ENCODE assay signal across 19 cellular contexts in genomic region chr10:77562742-77563141, GRCh38.
DNase-seq lines count a peak whose midpoint lies in the region; ATAC-seq and TF ChIP-seq lines count a peak whose summit lies in the region.
"Had no signal": no experiment of that assay in that cellular context is flagged by ENCODE, and none has a peak within 500 bp of the region (broad histone marks: within the 10 kb centered on the region; RNA-seq: fewer than 3 reads in every experiment).

No MANE protein-coding gene starts in this region.

- no peaks in the 10 kb centered on the region for H3K79me2 ChIP-seq in Karpas-422 (ENCODE audit: low read length)

- H2AFZ ChIP-seq in Karpas-422 (ENCODE audit: low read length), result no peak overlapping the region
- H2AFZ ChIP-seq: GM23248 had no signal

- no TSS peak for BruUV-seq in Panc1 (replicated peaks; lab: Mats Ljungman, UMichigan)

- 2 to 7% methylated on average over 3 of the region's 3 CpGs for WGBS in aorta, 2 donors

- no peak for TF ChIP-seq CTCF in Panc1 (IDR thresholded peaks at IDR 0.05)

- H3K4me3 ChIP-seq in Karpas-422 (ENCODE audit: low read length), result peak overlapping the region; percentile 71
- no peak overlapping the region for H3K4me3 ChIP-seq in Panc1 (ENCODE audit: low read depth in 2 of 2, low read length in 2 of 2)
- H3K4me3 ChIP-seq in aorta (ENCODE audit: low read length in 2 of 2), result no peak overlapping the region
- H3K4me3 ChIP-seq: GM23248, Peyer's patch had no signal

- H3K27me3 ChIP-seq in Karpas-422 (ENCODE audit: low read length) (no peaks in the 10 kb centered on the region), Panc1 (ENCODE audit: control insufficient read depth, insufficient read depth, low read length) (no peaks in the 10 kb centered on the region), aorta (ENCODE audit: control insufficient read depth in 1 of 2, insufficient read depth in 2 of 2, low read length in 1 of 2) (no peaks in the 10 kb centered on the region)
- H3K27me3 ChIP-seq: Peyer's patch had no signal

- peaks cover 10% of the 10 kb centered on the region for H3K27me3 Mint-ChIP-seq in activated CD4-positive, alpha-beta memory T cell treated with anti-CD3 and anti-CD28 coated beads for 36 hours

- H3K36me3 Mint-ChIP-seq in activated CD4-positive, alpha-beta memory T cell treated with anti-CD3 and anti-CD28 coated beads for 36 hours, result no peaks in the 10 kb centered on the region
- H3K36me3 Mint-ChIP-seq: CD14-positive monocyte had no signal

- H3K4me1 Mint-ChIP-seq in activated CD4-positive, alpha-beta memory T cell treated with anti-CD3 and anti-CD28 coated beads for 36 hours (ENCODE audit: low read depth), result no peaks in the 10 kb centered on the region

- POLR2A ChIA-PET in Panc1 (lab: Charles Lee), result interaction anchor here (0.7 kb wide), 1 partner anchor 269 kb away, joined by 4 read pairs; no protein-coding TSS in a partner anchor
- POLR2A ChIA-PET in activated CD4-positive, alpha-beta memory T cell treated with anti-CD3 and anti-CD28 coated beads for 36 hours (lab: Charles Lee), result no interaction called here

- peak overlapping the region; percentile 92 for H3K9ac ChIP-seq in Karpas-422 (ENCODE audit: low read length)
- H3K9ac ChIP-seq: GM23248 had no signal

- H4K20me1 ChIP-seq in Karpas-422 (ENCODE audit: insufficient read depth, low read depth, low read length), result no peaks in the 10 kb centered on the region

- H3K4me3 Mint-ChIP-seq in activated CD4-positive, alpha-beta memory T cell treated with anti-CD3 and anti-CD28 coated beads for 36 hours, result no peak overlapping the region
- H3K4me3 Mint-ChIP-seq: CD14-positive monocyte, IgD-negative memory B cell had no signal

- no peaks in the 10 kb centered on the region for H3K9me3 Mint-ChIP-seq in activated CD4-positive, alpha-beta memory T cell treated with anti-CD3 and anti-CD28 coated beads for 36 hours

- H3K27ac ChIP-seq in Karpas-422 (ENCODE audit: low read length), result peak overlapping the region; percentile 100
- peak overlapping the region; percentile 44 for H3K27ac ChIP-seq in Panc1 (ENCODE audit: low read length)
- H3K27ac ChIP-seq in aorta (ENCODE audit: low read depth in 1 of 2, low read length in 2 of 2), result peak overlapping the region; percentile 37 to 74
- H3K27ac ChIP-seq: GM23248 had no signal

- H3K27ac Mint-ChIP-seq in activated CD4-positive, alpha-beta memory T cell treated with anti-CD3 and anti-CD28 coated beads for 36 hours, result no peak overlapping the region
- H3K27ac Mint-ChIP-seq: CD14-positive monocyte, IgD-negative memory B cell had no signal

- no peaks in the 10 kb centered on the region for H3K9me2 ChIP-seq in Karpas-422 (replicated peaks; ENCODE audit: insufficient read depth, low read length)

- peak overlapping the region; percentile 93 for H3K4me2 ChIP-seq in Karpas-422 (ENCODE audit: low read depth, low read length, poor library complexity, severe bottlenecking)

- ATAC-seq in Panc1 (no peak), aorta (ENCODE audit: low FRiP score) (peak; percentile 9), GM21737 (IDR thresholded peaks at IDR 0.05; ENCODE audit: unreplicated experiment) (no peak)

- in situ Hi-C loops in Panc1 (cut with HindIII; ENCODE audit: low pct_unique_long_range_greater_than_20kb, low sequenced_read_pairs), result no loop called here

- CTCF ChIA-PET in Panc1 (lab: Charles Lee), result interaction anchor here (0.6 kb wide), 1 partner anchor 32 kb away, joined by 3 read pairs; no protein-coding TSS in a partner anchor
- CTCF ChIA-PET in activated CD4-positive, alpha-beta memory T cell treated with anti-CD3 and anti-CD28 coated beads for 36 hours (lab: Charles Lee), result no interaction called here

- H3K36me3 ChIP-seq in Karpas-422 (ENCODE audit: insufficient read depth, low read length) (no peaks in the 10 kb centered on the region), Panc1 (ENCODE audit: control insufficient read depth, insufficient read depth, low read length) (no peaks in the 10 kb centered on the region), aorta (ENCODE audit: control insufficient read depth in 1 of 2, insufficient read depth in 2 of 2, low read length in 1 of 2) (no peaks in the 10 kb centered on the region)
- H3K36me3 ChIP-seq: Peyer's patch had no signal

- peak; percentile 83 for DNase-seq in Karpas-422
- no peak for DNase-seq in Panc1 (ENCODE audit: low read depth, low spot score)
- peak; percentile 42 for DNase-seq in fibroblast of peridontal ligament (ENCODE audit: extremely low read depth)
- DNase-seq in aorta, result no peak
- no peak for DNase-seq in iPS-NIHi11 (ENCODE audit: low spot score)
- no peak for DNase-seq in activated CD4-positive, alpha-beta memory T cell treated with anti-CD3 and anti-CD28 coated beads for 36 hours
- DNase-seq: ACHN, DMS79, GM23248, HCEC 1CT, NCI-H1694 treated with DMSO at 0.1 percent for 48 hours, NCI-H2107, NCI-H510A, NCI-H748 treated with DMSO at 0.1 percent for 48 hours, Peyer's patch, Right ventricle myocardium superior had no signal

- H3K4me1 ChIP-seq in Karpas-422 (ENCODE audit: low read length), result peaks cover 79% of the 10 kb centered on the region
- peaks cover 75% of the 10 kb centered on the region for H3K4me1 ChIP-seq in Panc1 (ENCODE audit: control insufficient read depth, insufficient read depth, low read length)
- peaks cover 17 to 23% of the 10 kb centered on the region in 2 donors for H3K4me1 ChIP-seq in aorta (ENCODE audit: control insufficient read depth in 1 of 2, insufficient read depth in 2 of 2, low read length in 2 of 2)

- H3K9me3 ChIP-seq in Karpas-422 (ENCODE audit: low read length) (no peaks in the 10 kb centered on the region), Panc1 (ENCODE audit: control insufficient read depth, insufficient read depth, low read depth, low read length) (no peaks in the 10 kb centered on the region), aorta (ENCODE audit: control insufficient read depth, low read length) (no peaks in the 10 kb centered on the region)
- H3K9me3 ChIP-seq: Peyer's patch had no signal

- intact Hi-C loops in Panc1 (cut with micrococcal nuclease; ENCODE audit: unreplicated experiment), result no loop called here
- intact Hi-C loops in aorta (cut with DNase I), result no loop called here
- intact Hi-C loops in activated CD4-positive, alpha-beta memory T cell treated with anti-CD3 and anti-CD28 coated beads for 36 hours (cut with micrococcal nuclease), result no loop called here

Comparison
In these comparisons a context has a peak if more than half of its experiments do, and no peak if none do; other contexts are left out.
1. DNase-seq: peak in Karpas-422 (single experiment) and fibroblast of peridontal ligament (single experiment); none in Panc1 (single experiment), aorta (0 of 2), iPS-NIHi11 (single experiment) and activated CD4-positive, alpha-beta memory T cell treated with anti-CD3 and anti-CD28 coated beads for 36 hours (single experiment).
2. H3K27ac ChIP-seq: peak in every context shown above with its lines; median percentile 100 in Karpas-422; 56 in aorta; 44 in Panc1.